Comparison of ENCODE assay signal across 1 cellular context in the genomic region with DNA sequence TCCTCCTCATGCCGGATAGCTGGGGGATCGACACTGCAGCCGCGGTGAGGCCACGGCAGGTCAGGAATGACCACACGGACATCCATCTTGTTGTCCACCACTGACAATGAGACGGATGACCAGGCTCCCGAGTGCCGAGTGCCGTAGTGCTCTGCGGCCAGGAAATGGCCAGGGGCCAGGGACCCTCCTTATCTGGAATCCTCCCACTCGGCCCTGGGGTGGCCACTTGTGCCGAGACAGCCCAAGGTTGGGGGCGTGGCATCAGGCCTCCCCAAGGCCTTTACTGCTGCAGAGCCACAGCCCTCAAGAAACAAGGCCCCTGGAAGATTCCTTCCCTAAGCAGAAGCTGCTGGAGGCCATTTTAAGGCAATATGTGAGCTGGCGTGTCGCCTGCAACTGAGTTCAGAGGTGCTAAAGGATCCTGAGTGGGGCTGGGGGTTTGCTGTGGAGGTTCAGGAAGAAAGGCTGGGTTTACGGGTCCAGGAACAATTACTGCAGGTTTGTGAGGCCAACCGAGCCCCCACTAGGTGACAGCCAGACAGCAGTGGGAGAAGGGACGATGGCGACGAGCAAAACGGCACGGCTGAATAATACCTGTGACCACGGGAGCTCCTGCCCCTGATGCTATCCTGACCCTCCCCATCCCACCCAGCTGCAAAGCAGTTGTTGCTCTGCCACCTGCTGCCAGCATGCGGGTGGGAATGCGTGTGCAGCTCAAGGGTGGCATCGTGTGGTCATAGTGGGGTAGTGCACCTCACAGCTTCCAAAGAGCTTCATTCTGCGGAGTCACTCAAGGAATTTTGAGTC.
TF ChIP-seq lines count a peak whose summit lies in the region.

No MANE protein-coding gene starts in this region.

TF ChIP-seq in HepG2, 621 proteins besides CTCF, POLR2A, EP300 and RAD21 (continued from another document and continues in another):
- TF ChIP-seq, protein P1, sequence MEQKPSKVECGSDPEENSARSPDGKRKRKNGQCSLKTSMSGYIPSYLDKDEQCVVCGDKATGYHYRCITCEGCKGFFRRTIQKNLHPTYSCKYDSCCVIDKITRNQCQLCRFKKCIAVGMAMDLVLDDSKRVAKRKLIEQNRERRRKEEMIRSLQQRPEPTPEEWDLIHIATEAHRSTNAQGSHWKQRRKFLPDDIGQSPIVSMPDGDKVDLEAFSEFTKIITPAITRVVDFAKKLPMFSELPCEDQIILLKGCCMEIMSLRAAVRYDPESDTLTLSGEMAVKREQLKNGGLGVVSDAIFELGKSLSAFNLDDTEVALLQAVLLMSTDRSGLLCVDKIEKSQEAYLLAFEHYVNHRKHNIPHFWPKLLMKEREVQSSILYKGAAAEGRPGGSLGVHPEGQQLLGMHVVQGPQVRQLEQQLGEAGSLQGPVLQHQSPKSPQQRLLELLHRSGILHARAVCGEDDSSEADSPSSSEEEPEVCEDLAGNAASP (CRISPR knock-in tag; IDR thresholded peaks at IDR 0.05; ENCODE audit: borderline replicate concordance) = no peak
- TF ChIP-seq ZNF20 (CRISPR knock-in tag; IDR thresholded peaks at IDR 0.05) (no peak), AGO1 (IDR thresholded peaks at IDR 0.05; ENCODE audit: low read depth, low read length, poor library complexity, severe bottlenecking) (no peak), ADNP (CRISPR knock-in tag; IDR thresholded peaks at IDR 0.05) (no peak), KDM2A (CRISPR knock-in tag; IDR thresholded peaks at IDR 0.05; ENCODE audit: borderline replicate concordance, low read depth) (peak; percentile 72; the same call in 1 of the 2 replicates), MATR3 (CRISPR knock-in tag; IDR thresholded peaks at IDR 0.05) (no peak), ZNF501 (CRISPR knock-in tag; IDR thresholded peaks at IDR 0.05) (peak; percentile 39; the same call in 1 of the 2 replicates), ZFAT (CRISPR knock-in tag; conservative IDR thresholded peaks at IDR 0.05) (no peak), SP1 (IDR thresholded peaks at IDR 0.05) (no peak), SP1 (CRISPR knock-in tag; IDR thresholded peaks at IDR 0.05) (no peak), RELA (CRISPR knock-in tag; IDR thresholded peaks at IDR 0.05) (no peak), ZNF839 (CRISPR knock-in tag; IDR thresholded peaks at IDR 0.05; ENCODE audit: borderline replicate concordance) (no peak), CBX1 (IDR thresholded peaks at IDR 0.05; ENCODE audit: low read depth) (no peak), HOXA5 (CRISPR knock-in tag; IDR thresholded peaks at IDR 0.05) (no peak), ZNF747 (CRISPR knock-in tag; IDR thresholded peaks at IDR 0.05; ENCODE audit: borderline replicate concordance) (no peak), ASH2L (IDR thresholded peaks at IDR 0.05; ENCODE audit: insufficient read length, low read depth, low read length) (no peak), SP140L (CRISPR knock-in tag; IDR thresholded peaks at IDR 0.05; ENCODE audit: borderline replicate concordance) (no peak), ZNF33B (CRISPR knock-in tag; IDR thresholded peaks at IDR 0.05) (no peak), ZNF10 (CRISPR knock-in tag; IDR thresholded peaks at IDR 0.05; ENCODE audit: borderline replicate concordance, low read depth) (no peak), ZNF350 (CRISPR knock-in tag; IDR thresholded peaks at IDR 0.05; ENCODE audit: borderline replicate concordance, low read depth) (no peak), MTF2 (CRISPR knock-in tag; IDR thresholded peaks at IDR 0.05; ENCODE audit: borderline replicate concordance) (no peak), RORA (CRISPR knock-in tag; IDR thresholded peaks at IDR 0.05) (no peak), MIXL1 (CRISPR knock-in tag; IDR thresholded peaks at IDR 0.05) (0 out of 2 replicates have a peak, but pooled peaks have one; percentile 39), FOXK1 (CRISPR knock-in tag; IDR thresholded peaks at IDR 0.05; ENCODE audit: borderline replicate concordance, low read depth) (peak; percentile 45; the same call in 1 of the 2 replicates), SRF (IDR thresholded peaks at IDR 0.05; ENCODE audit: low read depth, low read length) (no peak), TMF1 (CRISPR knock-in tag; IDR thresholded peaks at IDR 0.05; ENCODE audit: low read depth) (no peak), HOXA3 (CRISPR knock-in tag; IDR thresholded peaks at IDR 0.05) (0 out of 2 replicates have a peak, but pooled peaks have one; percentile 22), STAG1 (CRISPR knock-in tag; IDR thresholded peaks at IDR 0.05) (peak; percentile 99), ZNF232 (CRISPR knock-in tag; IDR thresholded peaks at IDR 0.05; ENCODE audit: borderline replicate concordance) (no peak), MYNN (CRISPR knock-in tag; IDR thresholded peaks at IDR 0.05; ENCODE audit: low read depth) (no peak), ZNF44 (CRISPR knock-in tag; IDR thresholded peaks at IDR 0.05) (no peak), PAX8 (CRISPR knock-in tag; IDR thresholded peaks at IDR 0.05; ENCODE audit: borderline replicate concordance) (no peak), ZNF343 (CRISPR knock-in tag; IDR thresholded peaks at IDR 0.05) (no peak), ZKSCAN8 (CRISPR knock-in tag; IDR thresholded peaks at IDR 0.05; ENCODE audit: borderline replicate concordance) (no peak), NR2F2 (IDR thresholded peaks at IDR 0.05; ENCODE audit: borderline replicate concordance, low read depth) (no peak), GZF1 (CRISPR knock-in tag; IDR thresholded peaks at IDR 0.05) (no peak), ZNF761 (CRISPR knock-in tag; conservative IDR thresholded peaks at IDR 0.05) (no peak), ZNF841 (CRISPR knock-in tag; IDR thresholded peaks at IDR 0.05; ENCODE audit: borderline replicate concordance) (no peak), EHMT2 (IDR thresholded peaks at IDR 0.05; ENCODE audit: borderline replicate concordance, low read depth, low read length) (no peak), ZNF614 (CRISPR knock-in tag; IDR thresholded peaks at IDR 0.05; ENCODE audit: borderline replicate concordance) (no peak), PHF8 (CRISPR knock-in tag; IDR thresholded peaks at IDR 0.05) (peak; percentile 26; the same call in 1 of the 2 replicates), ZC3H4 (CRISPR knock-in tag; IDR thresholded peaks at IDR 0.05; ENCODE audit: borderline replicate concordance) (no peak), ERF (CRISPR knock-in tag; IDR thresholded peaks at IDR 0.05) (peak; percentile 35; the same call in 1 of the 2 replicates), TCF7 (IDR thresholded peaks at IDR 0.05; ENCODE audit: low read depth) (no peak), ZFP62 (CRISPR knock-in tag; IDR thresholded peaks at IDR 0.05) (no peak), ZNF136 (CRISPR knock-in tag; IDR thresholded peaks at IDR 0.05; ENCODE audit: low read depth) (no peak), KAT7 (CRISPR knock-in tag; IDR thresholded peaks at IDR 0.05; ENCODE audit: borderline replicate concordance) (no peak), NFE2L2 (IDR thresholded peaks at IDR 0.05; ENCODE audit: low read length) (peak; percentile 41; the same call in 1 of the 2 replicates), SMAD9 (CRISPR knock-in tag; IDR thresholded peaks at IDR 0.05) (no peak)
- TF ChIP-seq, protein P2, sequence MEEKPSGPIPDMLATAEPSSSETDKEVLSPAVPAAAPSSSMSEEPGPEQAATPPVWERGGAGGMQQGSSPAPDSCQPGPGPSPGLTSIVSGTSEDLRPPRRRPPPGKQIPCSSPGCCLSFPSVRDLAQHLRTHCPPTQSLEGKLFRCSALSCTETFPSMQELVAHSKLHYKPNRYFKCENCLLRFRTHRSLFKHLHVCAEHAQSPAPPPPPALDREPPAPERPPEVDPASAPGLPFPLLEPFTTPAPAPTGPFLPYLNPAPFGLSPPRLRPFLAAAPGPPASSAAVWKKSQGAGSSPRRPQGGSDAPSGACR (CRISPR knock-in tag; IDR thresholded peaks at IDR 0.05) = no peak
- TF ChIP-seq, protein P3, sequence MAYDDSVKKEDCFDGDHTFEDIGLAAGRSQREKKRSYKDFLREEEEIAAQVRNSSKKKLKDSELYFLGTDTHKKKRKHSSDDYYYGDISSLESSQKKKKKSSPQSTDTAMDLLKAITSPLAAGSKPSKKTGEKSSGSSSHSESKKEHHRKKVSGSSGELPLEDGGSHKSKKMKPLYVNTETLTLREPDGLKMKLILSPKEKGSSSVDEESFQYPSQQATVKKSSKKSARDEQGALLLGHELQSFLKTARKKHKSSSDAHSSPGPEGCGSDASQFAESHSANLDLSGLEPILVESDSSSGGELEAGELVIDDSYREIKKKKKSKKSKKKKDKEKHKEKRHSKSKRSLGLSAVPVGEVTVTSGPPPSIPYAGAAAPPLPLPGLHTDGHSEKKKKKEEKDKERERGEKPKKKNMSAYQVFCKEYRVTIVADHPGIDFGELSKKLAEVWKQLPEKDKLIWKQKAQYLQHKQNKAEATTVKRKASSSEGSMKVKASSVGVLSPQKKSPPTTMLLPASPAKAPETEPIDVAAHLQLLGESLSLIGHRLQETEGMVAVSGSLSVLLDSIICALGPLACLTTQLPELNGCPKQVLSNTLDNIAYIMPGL (CRISPR knock-in tag; IDR thresholded peaks at IDR 0.05; ENCODE audit: borderline replicate concordance in 1 of 2, low read depth in 1 of 2) = peak in 1 of 2 experiments; percentile 38; a peak in 1 of 4 replicates
- TF ChIP-seq, protein P4, sequence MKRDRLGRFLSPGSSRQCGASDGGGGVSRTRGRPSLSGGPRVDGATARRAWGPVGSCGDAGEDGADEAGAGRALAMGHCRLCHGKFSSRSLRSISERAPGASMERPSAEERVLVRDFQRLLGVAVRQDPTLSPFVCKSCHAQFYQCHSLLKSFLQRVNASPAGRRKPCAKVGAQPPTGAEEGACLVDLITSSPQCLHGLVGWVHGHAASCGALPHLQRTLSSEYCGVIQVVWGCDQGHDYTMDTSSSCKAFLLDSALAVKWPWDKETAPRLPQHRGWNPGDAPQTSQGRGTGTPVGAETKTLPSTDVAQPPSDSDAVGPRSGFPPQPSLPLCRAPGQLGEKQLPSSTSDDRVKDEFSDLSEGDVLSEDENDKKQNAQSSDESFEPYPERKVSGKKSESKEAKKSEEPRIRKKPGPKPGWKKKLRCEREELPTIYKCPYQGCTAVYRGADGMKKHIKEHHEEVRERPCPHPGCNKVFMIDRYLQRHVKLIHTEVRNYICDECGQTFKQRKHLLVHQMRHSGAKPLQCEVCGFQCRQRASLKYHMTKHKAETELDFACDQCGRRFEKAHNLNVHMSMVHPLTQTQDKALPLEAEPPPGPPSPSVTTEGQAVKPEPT (CRISPR knock-in tag; IDR thresholded peaks at IDR 0.05; ENCODE audit: low read depth) = no peak
- TF ChIP-seq, protein P5, sequence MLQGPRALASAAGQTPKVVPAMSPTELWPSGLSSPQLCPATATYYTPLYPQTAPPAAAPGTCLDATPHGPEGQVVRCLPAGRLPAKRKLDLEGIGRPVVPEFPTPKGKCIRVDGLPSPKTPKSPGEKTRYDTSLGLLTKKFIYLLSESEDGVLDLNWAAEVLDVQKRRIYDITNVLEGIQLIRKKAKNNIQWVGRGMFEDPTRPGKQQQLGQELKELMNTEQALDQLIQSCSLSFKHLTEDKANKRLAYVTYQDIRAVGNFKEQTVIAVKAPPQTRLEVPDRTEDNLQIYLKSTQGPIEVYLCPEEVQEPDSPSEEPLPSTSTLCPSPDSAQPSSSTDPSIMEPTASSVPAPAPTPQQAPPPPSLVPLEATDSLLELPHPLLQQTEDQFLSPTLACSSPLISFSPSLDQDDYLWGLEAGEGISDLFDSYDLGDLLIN (CRISPR knock-in tag; IDR thresholded peaks at IDR 0.05; ENCODE audit: borderline replicate concordance) = no peak
- TF ChIP-seq, protein P6, sequence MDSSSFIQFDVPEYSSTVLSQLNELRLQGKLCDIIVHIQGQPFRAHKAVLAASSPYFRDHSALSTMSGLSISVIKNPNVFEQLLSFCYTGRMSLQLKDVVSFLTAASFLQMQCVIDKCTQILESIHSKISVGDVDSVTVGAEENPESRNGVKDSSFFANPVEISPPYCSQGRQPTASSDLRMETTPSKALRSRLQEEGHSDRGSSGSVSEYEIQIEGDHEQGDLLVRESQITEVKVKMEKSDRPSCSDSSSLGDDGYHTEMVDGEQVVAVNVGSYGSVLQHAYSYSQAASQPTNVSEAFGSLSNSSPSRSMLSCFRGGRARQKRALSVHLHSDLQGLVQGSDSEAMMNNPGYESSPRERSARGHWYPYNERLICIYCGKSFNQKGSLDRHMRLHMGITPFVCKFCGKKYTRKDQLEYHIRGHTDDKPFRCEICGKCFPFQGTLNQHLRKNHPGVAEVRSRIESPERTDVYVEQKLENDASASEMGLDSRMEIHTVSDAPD (CRISPR knock-in tag; IDR thresholded peaks at IDR 0.05) = no peak
- TF ChIP-seq, protein P7, sequence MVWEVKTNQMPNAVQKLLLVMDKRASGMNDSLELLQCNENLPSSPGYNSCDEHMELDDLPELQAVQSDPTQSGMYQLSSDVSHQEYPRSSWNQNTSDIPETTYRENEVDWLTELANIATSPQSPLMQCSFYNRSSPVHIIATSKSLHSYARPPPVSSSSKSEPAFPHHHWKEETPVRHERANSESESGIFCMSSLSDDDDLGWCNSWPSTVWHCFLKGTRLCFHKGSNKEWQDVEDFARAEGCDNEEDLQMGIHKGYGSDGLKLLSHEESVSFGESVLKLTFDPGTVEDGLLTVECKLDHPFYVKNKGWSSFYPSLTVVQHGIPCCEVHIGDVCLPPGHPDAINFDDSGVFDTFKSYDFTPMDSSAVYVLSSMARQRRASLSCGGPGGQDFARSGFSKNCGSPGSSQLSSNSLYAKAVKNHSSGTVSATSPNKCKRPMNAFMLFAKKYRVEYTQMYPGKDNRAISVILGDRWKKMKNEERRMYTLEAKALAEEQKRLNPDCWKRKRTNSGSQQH (CRISPR knock-in tag; IDR thresholded peaks at IDR 0.05; ENCODE audit: low read depth) = 0 out of 2 replicates have a peak, but pooled peaks have one; percentile 38
- TF ChIP-seq, protein P8, sequence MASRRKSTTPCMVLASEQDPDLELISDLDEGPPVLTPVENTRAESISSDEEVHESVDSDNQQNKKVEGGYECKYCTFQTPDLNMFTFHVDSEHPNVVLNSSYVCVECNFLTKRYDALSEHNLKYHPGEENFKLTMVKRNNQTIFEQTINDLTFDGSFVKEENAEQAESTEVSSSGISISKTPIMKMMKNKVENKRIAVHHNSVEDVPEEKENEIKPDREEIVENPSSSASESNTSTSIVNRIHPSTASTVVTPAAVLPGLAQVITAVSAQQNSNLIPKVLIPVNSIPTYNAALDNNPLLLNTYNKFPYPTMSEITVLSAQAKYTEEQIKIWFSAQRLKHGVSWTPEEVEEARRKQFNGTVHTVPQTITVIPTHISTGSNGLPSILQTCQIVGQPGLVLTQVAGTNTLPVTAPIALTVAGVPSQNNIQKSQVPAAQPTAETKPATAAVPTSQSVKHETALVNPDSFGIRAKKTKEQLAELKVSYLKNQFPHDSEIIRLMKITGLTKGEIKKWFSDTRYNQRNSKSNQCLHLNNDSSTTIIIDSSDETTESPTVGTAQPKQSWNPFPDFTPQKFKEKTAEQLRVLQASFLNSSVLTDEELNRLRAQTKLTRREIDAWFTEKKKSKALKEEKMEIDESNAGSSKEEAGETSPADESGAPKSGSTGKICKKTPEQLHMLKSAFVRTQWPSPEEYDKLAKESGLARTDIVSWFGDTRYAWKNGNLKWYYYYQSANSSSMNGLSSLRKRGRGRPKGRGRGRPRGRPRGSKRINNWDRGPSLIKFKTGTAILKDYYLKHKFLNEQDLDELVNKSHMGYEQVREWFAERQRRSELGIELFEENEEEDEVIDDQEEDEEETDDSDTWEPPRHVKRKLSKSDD (CRISPR knock-in tag; IDR thresholded peaks at IDR 0.05; ENCODE audit: low read depth) = no peak
- TF ChIP-seq, protein P9, sequence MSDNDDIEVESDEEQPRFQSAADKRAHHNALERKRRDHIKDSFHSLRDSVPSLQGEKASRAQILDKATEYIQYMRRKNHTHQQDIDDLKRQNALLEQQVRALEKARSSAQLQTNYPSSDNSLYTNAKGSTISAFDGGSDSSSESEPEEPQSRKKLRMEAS (IDR thresholded peaks at IDR 0.05) = peak; percentile 71; the same call in 1 of the 2 replicates
